In genomic region chr9:126844085-126844484, GRCh38 we compare ENCODE assay signal across 11 cellular contexts. TPM values are rescaled to one million over a fixed set of nuclear protein-coding genes. Genes with fewer than 3 reads are reported as not detected.
A peak's percentile ranks its signal among the peaks of the same experiment; 100 is the strongest.
DNase-seq lines count a peak whose midpoint lies in the region; ATAC-seq, FAIRE-seq and TF ChIP-seq lines count a peak whose summit lies in the region.
"Had no signal": no experiment of that assay in that cellular context is flagged by ENCODE, and none has a peak within 500 bp of the region (broad histone marks: within the 10 kb centered on the region; RNA-seq: fewer than 3 reads in every experiment).

No MANE protein-coding gene starts in this region.

- H3K36me3 Mint-ChIP-seq in H9 (ENCODE audit: insufficient read depth in 1 of 3, low read depth in 3 of 3), result no peaks in the 10 kb centered on the region

- no peak for FAIRE-seq in urothelium cell line (lab: Jason Lieb, UNC)

- H3K79me1 ChIP-seq in H9 (ENCODE audit: insufficient read depth, low read depth, low read length, poor library complexity, severe bottlenecking), result no peaks in the 10 kb centered on the region

- no peak overlapping the region for H3T11ph ChIP-seq in H9 (ENCODE audit: low read length)

- H3K18ac ChIP-seq in H9 (ENCODE audit: insufficient read length, low read depth, low read length), result no peak overlapping the region

- H3K27ac ChIP-seq in ovary, result no peak overlapping the region
- no peak overlapping the region for H3K27ac ChIP-seq in H9 (ENCODE audit: insufficient read length, low read depth, low read length)
- H3K27ac ChIP-seq: C4-2B, esophagus squamous epithelium had no signal

- DNase-seq in stimulated activated naive CD8-positive, alpha-beta T cell treated with anti-CD3 and anti-CD28 coated beads, Interleukin-15, Interleukin-2, amounts not matched to agents 100 U/mL and 50 U/mL, for 24 hours, result no peak
- no peak for DNase-seq in stimulated activated naive CD8-positive, alpha-beta T cell treated with anti-CD3 and anti-CD28 coated beads, Interleukin-15, amount 100 ng/mL, for 72 hours
- DNase-seq in amniotic stem cell (lab: John Stamatoyannopoulos, UW), result peak; percentile 33
- peak; percentile 86 for DNase-seq in glomerular visceral epithelial cell (ENCODE audit: extremely low spot score)
- peak; percentile 73 for DNase-seq in urothelium cell line (ENCODE audit: low spot score)
- no peak for DNase-seq in ovary
- DNase-seq in H9, result no peak
- DNase-seq: esophagus squamous epithelium, Karpas-422 had no signal

- H4K8ac ChIP-seq in H9 (replicated peaks; ENCODE audit: insufficient read length, low read depth, low read length), result no peak overlapping the region

- H3K27me3 Mint-ChIP-seq in stimulated activated naive CD8-positive, alpha-beta T cell treated with anti-CD3 and anti-CD28 coated beads, Interleukin-15, amount 100 ng/mL, for 72 hours, result no peaks in the 10 kb centered on the region
- peaks cover 3% of the 10 kb centered on the region for H3K27me3 Mint-ChIP-seq in H9 (ENCODE audit: low read depth)

- H3K9me3 Mint-ChIP-seq in stimulated activated naive CD8-positive, alpha-beta T cell treated with anti-CD3 and anti-CD28 coated beads, Interleukin-15, amount 100 ng/mL, for 72 hours, result no peaks in the 10 kb centered on the region
- no peaks in the 10 kb centered on the region for H3K9me3 Mint-ChIP-seq in H9

- no peaks in the 10 kb centered on the region for H3K79me2 ChIP-seq in H9 (ENCODE audit: insufficient read depth, low read length)

- intact Hi-C loops in ovary (cut with DNase I), result no loop called here

- H3K9ac ChIP-seq in H9 (ENCODE audit: extremely low read depth, insufficient read length, low read length), result no peak overlapping the region

- H3K36me3 ChIP-seq in ovary, result no peaks in the 10 kb centered on the region

- no peak overlapping the region for H2BK15ac ChIP-seq in H9 (ENCODE audit: low read depth, low read length)

- no peaks in the 10 kb centered on the region for H3K23me2 ChIP-seq in H9 (ENCODE audit: insufficient read length, low read depth, low read length, poor library complexity, severe bottlenecking)

- H2BK20ac ChIP-seq in H9 (ENCODE audit: low read depth, low read length, poor library complexity, severe bottlenecking), result no peak overlapping the region

- no peak for TF ChIP-seq EP300 in ovary (IDR thresholded peaks at IDR 0.05)

- H3K27ac Mint-ChIP-seq in stimulated activated naive CD8-positive, alpha-beta T cell treated with anti-CD3 and anti-CD28 coated beads, Interleukin-15, amount 100 ng/mL, for 72 hours, result no peak overlapping the region
- no peak overlapping the region for H3K27ac Mint-ChIP-seq in H9

- no peaks in the 10 kb centered on the region for H4K20me1 ChIP-seq in H9 (ENCODE audit: control insufficient read depth, insufficient read depth, insufficient read length)

- H3K4ac ChIP-seq in H9 (ENCODE audit: low read depth, low read length), result no peak overlapping the region

- no peak overlapping the region for H2AK5ac ChIP-seq in H9 (ENCODE audit: insufficient read length, low read length)

- no peak overlapping the region for H4K91ac ChIP-seq in H9 (ENCODE audit: insufficient read length, low read depth, low read length)

- 43 to 54% (median 49%) methylated on average over 5 of the region's 5 CpGs for WGBS in ovary, 3 donors
- no CpG with 5 or more reads among the region's 5 CpGs for WGBS in H9 (ENCODE audit: extremely low coverage, insufficient read length, low lambda C conversion rate)

- H3K9me3 ChIP-seq in ovary (no peaks in the 10 kb centered on the region), H9 (ENCODE audit: control insufficient read depth, low read depth, low read length) (no peaks in the 10 kb centered on the region)
- H3K9me3 ChIP-seq: esophagus squamous epithelium had no signal

- peaks cover 23% of the 10 kb centered on the region for H3K4me1 Mint-ChIP-seq in stimulated activated naive CD8-positive, alpha-beta T cell treated with anti-CD3 and anti-CD28 coated beads, Interleukin-15, amount 100 ng/mL, for 72 hours
- H3K4me1 Mint-ChIP-seq in H9, result no peaks in the 10 kb centered on the region; a peak in 1 of 4 replicates

- no peak for TF ChIP-seq CTCF in ovary (IDR thresholded peaks at IDR 0.05)
- no peak for TF ChIP-seq CTCF in H9 (conservative IDR thresholded peaks at IDR 0.05)

- no peak for TF ChIP-seq POLR2A in ovary (IDR thresholded peaks at IDR 0.05)

- no peak overlapping the region for H4K5ac ChIP-seq in H9 (ENCODE audit: insufficient read length, low read depth, low read length)

- no peak overlapping the region for H3K4me3 ChIP-seq in ovary
- H3K4me3 ChIP-seq: esophagus squamous epithelium had no signal

- H2AFZ ChIP-seq in H9 (ENCODE audit: low read length), result no peak overlapping the region

- H3K56ac ChIP-seq in H9 (ENCODE audit: insufficient read length, low read depth, low read length), result no peak overlapping the region

- H3K14ac ChIP-seq in H9 (ENCODE audit: insufficient read depth, low read length), result no peak overlapping the region

- peak; percentile 72 for ATAC-seq in stimulated activated naive CD8-positive, alpha-beta T cell treated with anti-CD3 and anti-CD28 coated beads, Interleukin-15, Interleukin-2, amounts not matched to agents 100 U/mL and 50 U/mL, for 24 hours
- no peak for ATAC-seq in stimulated activated naive CD8-positive, alpha-beta T cell treated with anti-CD3 and anti-CD28 coated beads, Interleukin-15, amount 100 ng/mL, for 72 hours
- ATAC-seq in HG02759 (IDR thresholded peaks at IDR 0.05; ENCODE audit: unreplicated experiment), result no peak

- H3K23ac ChIP-seq in H9 (ENCODE audit: insufficient read length, low read depth, low read length), result no peak overlapping the region

- no peak overlapping the region for H3K4me3 Mint-ChIP-seq in stimulated activated naive CD8-positive, alpha-beta T cell treated with anti-CD3 and anti-CD28 coated beads, Interleukin-15, amount 100 ng/mL, for 72 hours
- H3K4me3 Mint-ChIP-seq in H9, result no peak overlapping the region

- no peak overlapping the region for H3K4me2 ChIP-seq in H9 (ENCODE audit: insufficient read depth, insufficient read length, low read length)

- H2BK120ac ChIP-seq in H9 (ENCODE audit: low read depth, low read length, poor library complexity, severe bottlenecking), result no peak overlapping the region

- H2BK5ac ChIP-seq in H9 (ENCODE audit: insufficient read length, low read length), result no peak overlapping the region

- H3K4me1 ChIP-seq in ovary (ENCODE audit: insufficient read depth) (no peaks in the 10 kb centered on the region), H9 (ENCODE audit: insufficient read depth, low read length) (no peaks in the 10 kb centered on the region)

- no peaks in the 10 kb centered on the region for H3K27me3 ChIP-seq in ovary
- no peaks in the 10 kb centered on the region for H3K27me3 ChIP-seq in H9 (ENCODE audit: insufficient read depth, low read length)
- H3K27me3 ChIP-seq: esophagus squamous epithelium had no signal

- H2BK12ac ChIP-seq in H9 (ENCODE audit: insufficient read length, low read depth, low read length), result no peak overlapping the region

RNA-seq across cellular contexts. Expression of gene ZBTB34, which starts 16.4 kb away (rescaled TPM):
- total RNA-seq in ovary (10 to 100 TPM in 1 of 7 donors, 1 to 10 TPM in 6; 5.5 to 10.0 (median 9.0) TPM), H9 (2021) (15.6 and 15.8 TPM in 2 replicates)
- 1 to 10 TPM; 3.4 to 5.3 TPM for polyA plus RNA-seq in ovary

RNA-seq across cellular contexts. Expression of gene ZBTB43, which starts 39.2 kb away (rescaled TPM):
- 10 to 100 TPM in 5 of 7 donors, 1 to 10 TPM in 2; 6.1 to 33.3 (median 17.1) TPM for total RNA-seq in ovary
- 1 to 10 TPM; 5.0 to 7.3 TPM for polyA plus RNA-seq in ovary
- total RNA-seq in H9 (2021), result 15.7 and 21.9 TPM in 2 replicates

Comparison
In these comparisons a context has a peak if more than half of its experiments do, and no peak if none do; other contexts are left out.
1. DNase-seq: peak in amniotic stem cell (single experiment), glomerular visceral epithelial cell (single experiment) and urothelium cell line (single experiment); none in stimulated activated naive CD8-positive, alpha-beta T cell treated with anti-CD3 and anti-CD28 coated beads, Interleukin-15, Interleukin-2, amounts not matched to agents 100 U/mL and 50 U/mL, for 24 hours (single experiment), stimulated activated naive CD8-positive, alpha-beta T cell treated with anti-CD3 and anti-CD28 coated beads, Interleukin-15, amount 100 ng/mL, for 72 hours (0 of 2), ovary (0 of 5) and H9 (single experiment).